ENCODE assay signal across 22 cellular contexts in the genomic region with DNA sequence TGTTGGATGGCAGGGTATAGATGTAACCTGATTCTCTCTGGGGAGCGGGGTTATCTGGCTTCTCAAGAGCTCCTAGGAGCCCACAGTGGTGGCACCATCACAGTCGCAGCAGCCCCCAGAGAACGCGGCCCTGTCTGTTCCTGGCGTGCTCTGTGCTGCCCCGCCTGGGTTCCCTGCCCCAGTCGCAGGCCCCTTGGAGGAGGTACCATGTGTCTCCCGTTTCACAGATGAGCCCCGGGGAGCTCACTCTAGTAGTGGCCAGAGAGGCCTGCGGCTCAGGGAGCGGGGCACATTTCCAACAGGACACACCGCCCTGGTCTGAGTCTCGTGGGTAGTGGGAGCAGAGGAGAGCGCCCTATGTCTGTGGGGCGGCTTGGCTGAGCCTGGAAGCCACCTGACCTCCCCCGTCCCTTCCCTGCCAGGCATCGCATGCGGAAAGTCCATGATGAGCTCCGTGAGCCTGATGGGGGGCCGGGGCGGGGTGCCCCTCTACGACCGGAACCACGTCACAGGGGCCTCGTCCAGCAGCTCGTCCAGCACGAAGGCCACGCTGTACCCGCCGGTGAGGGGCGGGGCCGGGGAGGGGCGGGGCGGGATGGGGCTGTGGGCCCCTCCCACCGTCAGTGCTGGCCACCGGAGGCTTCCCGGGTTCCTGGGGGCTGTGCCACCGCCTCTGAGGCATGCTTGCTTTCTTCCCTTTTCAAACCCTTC. TPM values are rescaled to one million over a fixed set of nuclear protein-coding genes. Genes with fewer than 3 reads are reported as not detected.
DNase-seq lines count a peak whose midpoint lies in the region; ATAC-seq and TF ChIP-seq lines count a peak whose summit lies in the region.
"Had no signal": no experiment of that assay in that cellular context is flagged by ENCODE, and none has a peak within 500 bp of the region (broad histone marks: within the 10 kb centered on the region; RNA-seq: fewer than 3 reads in every experiment).

No MANE protein-coding gene starts in this region.

- H3K36me3 Mint-ChIP-seq in nephron progenitor cell (ENCODE audit: low read depth) (peaks cover 53% of the 10 kb centered on the region), Calu3 (ENCODE audit: insufficient read depth, unreplicated experiment) (peaks cover 24% of the 10 kb centered on the region)
- no peaks in the 10 kb centered on the region for H3K36me3 Mint-ChIP-seq in stimulated activated naive B cell treated with anti-CD40 and anti-IgM and Interleukin-4, amounts not matched to agents 10 μg/mL and 1 μg/mL and 100 μg/mL, for 72 hours
- H3K36me3 Mint-ChIP-seq: natural killer cell treated with Interleukin-12 subunit alpha and Interleukin-12 subunit beta and Interleukin-15 and Interleukin-18, amount 100 ng/mL, for 72 hours; stimulated activated effector memory CD8-positive, alpha-beta T cell treated with anti-CD3 and anti-CD28 coated beads, Interleukin-12 subunit alpha, Interleukin-12 subunit beta, amount 100 ng/mL, for 72 hours had no signal

- no peak for TF ChIP-seq EP300 in esophagus muscularis mucosa (IDR thresholded peaks at IDR 0.05)

- WGBS in esophagus muscularis mucosa, result 55% methylated on average over 24 of the region's 38 CpGs

- H3K27me3 ChIP-seq in A673 (replicated peaks; ENCODE audit: insufficient read depth, low read depth, low read length, poor library complexity) (no peaks in the 10 kb centered on the region), esophagus muscularis mucosa (no peaks in the 10 kb centered on the region)
- H3K27me3 ChIP-seq: cardiac muscle cell, heart right ventricle, SJCRH30, thyroid gland had no signal

- no peak for ATAC-seq in Right ventricle myocardium inferior
- no peak for ATAC-seq in stimulated activated naive B cell treated with anti-CD40 and anti-IgM and Interleukin-4, amounts not matched to agents 10 μg/mL and 1 μg/mL and 100 μg/mL, for 72 hours (replicated peaks)
- ATAC-seq: activated naive CD8-positive, alpha-beta T cell treated with anti-CD3 and anti-CD28 coated beads, Interleukin-2, amount 50 U/mL, for 24 hours; heart right ventricle; stimulated activated effector memory CD8-positive, alpha-beta T cell treated with anti-CD3 and anti-CD28 coated beads, Interleukin-12 subunit alpha, Interleukin-12 subunit beta, amount 100 ng/mL, for 72 hours had no signal

- H3K4me3 ChIP-seq in A673 (ENCODE audit: low read depth, low read length, poor library complexity, severe bottlenecking) (no peak overlapping the region), esophagus muscularis mucosa (no peak overlapping the region)
- H3K4me3 ChIP-seq: A549, cardiac muscle cell, heart right ventricle, SJCRH30, thyroid gland had no signal

- H3K9me3 Mint-ChIP-seq in nephron progenitor cell (no peaks in the 10 kb centered on the region), Calu3 (ENCODE audit: low read depth, unreplicated experiment) (no peaks in the 10 kb centered on the region)
- no peaks in the 10 kb centered on the region for H3K9me3 Mint-ChIP-seq in stimulated activated naive B cell treated with anti-CD40 and anti-IgM and Interleukin-4, amounts not matched to agents 10 μg/mL and 1 μg/mL and 100 μg/mL, for 72 hours
- H3K9me3 Mint-ChIP-seq: activated naive CD8-positive, alpha-beta T cell treated with anti-CD3 and anti-CD28 coated beads, Interleukin-2, amount 50 U/mL, for 24 hours; CD4-positive, alpha-beta T cell; natural killer cell treated with Interleukin-12 subunit alpha and Interleukin-12 subunit beta and Interleukin-15 and Interleukin-18, amount 100 ng/mL, for 72 hours; stimulated activated effector memory CD8-positive, alpha-beta T cell treated with anti-CD3 and anti-CD28 coated beads, Interleukin-12 subunit alpha, Interleukin-12 subunit beta, amount 100 ng/mL, for 72 hours had no signal

- POLR2A ChIA-PET in A673 (lab: Charles Lee; ENCODE audit: low non-redundant PET), result no interaction called here

- TF ChIP-seq CTCF in A673 (conservative IDR thresholded peaks at IDR 0.05; ENCODE audit: low read depth, low read length), result no peak
- no peak for TF ChIP-seq CTCF in esophagus muscularis mucosa (IDR thresholded peaks at IDR 0.05)
- TF ChIP-seq CTCF in nephron progenitor cell (IDR thresholded peaks at IDR 0.05), result no peak
- TF ChIP-seq CTCF in Calu3 (IDR thresholded peaks at IDR 0.05; ENCODE audit: unreplicated experiment), result no peak

- intact Hi-C loops in A673 (cut with micrococcal nuclease; ENCODE audit: unreplicated experiment) (no loop called here), esophagus muscularis mucosa (cut with DNase I) (no loop called here), Right ventricle myocardium inferior (cut with DNase I) (no loop called here), Calu3 (cut with micrococcal nuclease; ENCODE audit: unreplicated experiment) (no loop called here)

- peaks cover 60% of the 10 kb centered on the region for H3K4me1 ChIP-seq in A673 (ENCODE audit: insufficient read depth, low read length, poor library complexity, severe bottlenecking)
- H3K4me1 ChIP-seq in esophagus muscularis mucosa, result peaks cover 14 to 31% (median 27%) of the 10 kb centered on the region in 4 donors

- H3K9me3 ChIP-seq in A673 (ENCODE audit: low read depth, low read length, poor library complexity, severe bottlenecking) (no peaks in the 10 kb centered on the region), esophagus muscularis mucosa (no peaks in the 10 kb centered on the region)
- H3K9me3 ChIP-seq: A549, heart right ventricle, SJCRH30, thyroid gland had no signal

- H3K27me3 Mint-ChIP-seq in nephron progenitor cell (ENCODE audit: low read depth, poor library complexity) (peaks cover 3% of the 10 kb centered on the region), Calu3 (ENCODE audit: unreplicated experiment) (no peaks in the 10 kb centered on the region)
- no peaks in the 10 kb centered on the region for H3K27me3 Mint-ChIP-seq in stimulated activated naive B cell treated with anti-CD40 and anti-IgM and Interleukin-4, amounts not matched to agents 10 μg/mL and 1 μg/mL and 100 μg/mL, for 72 hours
- H3K27me3 Mint-ChIP-seq: activated naive CD8-positive, alpha-beta T cell treated with anti-CD3 and anti-CD28 coated beads, Interleukin-2, amount 50 U/mL, for 24 hours; CD4-positive, alpha-beta T cell; natural killer cell treated with Interleukin-12 subunit alpha and Interleukin-12 subunit beta and Interleukin-15 and Interleukin-18, amount 100 ng/mL, for 72 hours had no signal

- no TSS peak for BruUV-seq in A673 (replicated peaks; lab: Mats Ljungman, UMichigan)
- no TSS peak for BruUV-seq in Calu3 (replicated peaks; lab: Mats Ljungman, UMichigan)

- TF ChIP-seq POLR2A in esophagus muscularis mucosa (IDR thresholded peaks at IDR 0.05; ENCODE audit: low read depth), result no peak

- H3K4me3 Mint-ChIP-seq in nephron progenitor cell, result no peak overlapping the region
- no peak overlapping the region for H3K4me3 Mint-ChIP-seq in stimulated activated naive B cell treated with anti-CD40 and anti-IgM and Interleukin-4, amounts not matched to agents 10 μg/mL and 1 μg/mL and 100 μg/mL, for 72 hours
- H3K4me3 Mint-ChIP-seq in Calu3 (ENCODE audit: low read depth, unreplicated experiment), result no peak overlapping the region
- H3K4me3 Mint-ChIP-seq: activated naive CD8-positive, alpha-beta T cell treated with anti-CD3 and anti-CD28 coated beads, Interleukin-2, amount 50 U/mL, for 24 hours; CD4-positive, alpha-beta T cell; natural killer cell treated with Interleukin-12 subunit alpha and Interleukin-12 subunit beta and Interleukin-15 and Interleukin-18, amount 100 ng/mL, for 72 hours; stimulated activated effector memory CD8-positive, alpha-beta T cell treated with anti-CD3 and anti-CD28 coated beads, Interleukin-12 subunit alpha, Interleukin-12 subunit beta, amount 100 ng/mL, for 72 hours had no signal

- H3K27ac ChIP-seq in A673 (ENCODE audit: low read depth, low read length, poor library complexity, severe bottlenecking), result peak overlapping the region; percentile 92
- peak overlapping the region; percentile 44 to 60 (median 51) for H3K27ac ChIP-seq in esophagus muscularis mucosa (replicated peaks in 1 of 4)
- H3K27ac ChIP-seq: A549, heart right ventricle, SJCRH30, thyroid gland had no signal

- peak overlapping the region; percentile 59 for H3K27ac Mint-ChIP-seq in nephron progenitor cell
- no peak overlapping the region for H3K27ac Mint-ChIP-seq in stimulated activated naive B cell treated with anti-CD40 and anti-IgM and Interleukin-4, amounts not matched to agents 10 μg/mL and 1 μg/mL and 100 μg/mL, for 72 hours
- H3K27ac Mint-ChIP-seq in Calu3 (ENCODE audit: unreplicated experiment), result no peak overlapping the region
- H3K27ac Mint-ChIP-seq: activated naive CD8-positive, alpha-beta T cell treated with anti-CD3 and anti-CD28 coated beads, Interleukin-2, amount 50 U/mL, for 24 hours; CD4-positive, alpha-beta T cell; natural killer cell treated with Interleukin-12 subunit alpha and Interleukin-12 subunit beta and Interleukin-15 and Interleukin-18, amount 100 ng/mL, for 72 hours; stimulated activated effector memory CD8-positive, alpha-beta T cell treated with anti-CD3 and anti-CD28 coated beads, Interleukin-12 subunit alpha, Interleukin-12 subunit beta, amount 100 ng/mL, for 72 hours had no signal

- CTCF ChIA-PET in A673 (lab: Charles Lee), result interaction anchor here (0.6 kb wide), 1 partner anchor 18 kb away, joined by 4 read pairs; no protein-coding TSS in a partner anchor
- CTCF ChIA-PET in Calu3 (lab: Charles Lee), result interaction anchor here (0.5 kb wide), 1 partner anchor 400 kb away, joined by 6 read pairs; a partner anchor contains a TSS

- H3K36me3 ChIP-seq in A673 (ENCODE audit: insufficient read depth, low read length, poor library complexity, severe bottlenecking) (peaks cover 7% of the 10 kb centered on the region), esophagus muscularis mucosa (peaks cover 24 to 85% (median 77%) of the 10 kb centered on the region in 4 donors)

- no peak for DNase-seq in A673 (ENCODE audit: low spot score)
- DNase-seq in NCI-H69 (lab: John Stamatoyannopoulos, UW), result peak; percentile 35
- no peak for DNase-seq in esophagus muscularis mucosa (ENCODE audit: extremely low spot score)
- DNase-seq in nephron progenitor cell, result no peak
- DNase-seq in Right ventricle myocardium inferior (ENCODE audit: missing footprints), result no peak
- no peak for DNase-seq in NCI-H226
- DNase-seq in stimulated activated naive B cell treated with anti-CD40 and anti-IgM and Interleukin-4, amounts not matched to agents 10 μg/mL and 1 μg/mL and 100 μg/mL, for 72 hours, result no peak
- DNase-seq in Calu3, result no peak
- DNase-seq: activated naive CD8-positive, alpha-beta T cell treated with anti-CD3 and anti-CD28 coated beads, Interleukin-2, amount 50 U/mL, for 24 hours; CD4-positive, alpha-beta T cell; effector CD4-positive, alpha-beta T cell; heart right ventricle; kidney; mammary epithelial cell; NCI-H2029; NCI-H526; SJCRH30; thyroid gland had no signal

- peaks cover 26% of the 10 kb centered on the region for H3K4me1 Mint-ChIP-seq in nephron progenitor cell
- peaks cover 25 to 29% of the 10 kb centered on the region in 2 donors for H3K4me1 Mint-ChIP-seq in stimulated activated naive B cell treated with anti-CD40 and anti-IgM and Interleukin-4, amounts not matched to agents 10 μg/mL and 1 μg/mL and 100 μg/mL, for 72 hours
- no peaks in the 10 kb centered on the region for H3K4me1 Mint-ChIP-seq in Calu3 (ENCODE audit: low read depth, unreplicated experiment)
- H3K4me1 Mint-ChIP-seq: activated naive CD8-positive, alpha-beta T cell treated with anti-CD3 and anti-CD28 coated beads, Interleukin-2, amount 50 U/mL, for 24 hours had no signal

RNA-seq across cellular contexts. Expression of a gene that starts 21.0 kb away (rescaled TPM):
- 153 and 158 TPM in 2 replicates for total RNA-seq in A673 (2021)
- 100 to 1,000 TPM; 106 to 132 (median 116) TPM for total RNA-seq in esophagus muscularis mucosa
- 83.5 TPM for total RNA-seq in Right ventricle myocardium inferior
- total RNA-seq in Calu3 (2022), result 116 and 122 TPM in 2 replicates
